ENCODE assay signal across 11 cellular contexts in the genomic region with DNA sequence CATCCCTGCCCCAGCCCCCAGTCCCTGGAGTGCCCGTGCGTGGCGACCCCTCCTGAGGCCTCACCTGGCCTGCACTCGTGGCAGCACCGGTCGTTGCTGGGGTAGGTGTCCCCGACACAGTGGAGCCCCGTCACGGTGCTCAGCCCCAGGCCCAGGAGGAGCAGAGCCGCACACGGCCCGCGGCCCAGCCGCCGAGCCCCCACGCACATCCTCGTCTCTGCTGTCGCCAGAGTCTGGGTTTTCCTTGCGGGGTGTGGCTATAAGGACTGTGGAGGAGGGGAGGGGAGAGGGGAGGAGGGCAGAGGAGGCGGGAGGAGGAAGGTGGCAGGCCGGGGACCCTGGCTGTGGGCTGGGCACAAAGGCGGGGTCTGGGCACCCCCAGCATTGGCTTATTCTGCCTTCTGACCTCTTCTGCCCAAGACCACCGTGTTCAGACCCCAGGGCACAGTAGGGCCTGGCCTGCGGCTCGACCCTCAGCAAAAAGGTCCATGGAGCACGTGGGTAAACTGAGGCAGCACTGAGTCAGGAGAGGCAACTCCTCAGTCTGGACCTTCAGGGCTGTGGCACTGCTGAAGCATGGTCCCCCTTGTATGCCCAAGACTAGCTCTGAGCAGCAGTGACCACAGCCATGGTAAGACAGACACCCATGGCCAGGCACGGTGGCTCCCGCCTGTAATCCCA. TPM values are rescaled to one million over a fixed set of nuclear protein-coding genes. Genes with fewer than 3 reads are reported as not detected.
DNase-seq lines count a peak whose midpoint lies in the region; ATAC-seq lines count a peak whose summit lies in the region.
"Had no signal": no experiment of that assay in that cellular context is flagged by ENCODE, and none has a peak within 500 bp of the region (broad histone marks: within the 10 kb centered on the region; RNA-seq: fewer than 3 reads in every experiment).

A gene (minus strand): TSS at position 235 of the 681 bp plus-strand sequence. CDS start 26 bp downstream, at position 209.

- no peaks in the 10 kb centered on the region for H3K4me1 ChIP-seq in right cardiac atrium (ENCODE audit: control insufficient read depth, insufficient read depth, low read length)

- H3K27me3 ChIP-seq in right cardiac atrium (ENCODE audit: control insufficient read depth, insufficient read depth): no peaks in the 10 kb centered on the region

- no peak for ATAC-seq in activated CD8-positive, alpha-beta T cell treated with anti-CD3 and anti-CD28 coated beads, Interleukin-2, amount 10 ng/mL, durations not matched to agents 7 days and 5 days
- ATAC-seq in right cardiac atrium: peak in 1 of 2 donors; percentile 1
- ATAC-seq in stimulated activated naive CD8-positive, alpha-beta T cell treated with anti-CD3 and anti-CD28 coated beads, Interleukin-15, amount 100 ng/mL, for 72 hours: peak; percentile 25
- no peak for ATAC-seq in GM19463 (IDR thresholded peaks at IDR 0.05; ENCODE audit: unreplicated experiment)
- ATAC-seq in GM21529 (IDR thresholded peaks at IDR 0.05; ENCODE audit: unreplicated experiment): no peak
- no peak for ATAC-seq in HG03460 (IDR thresholded peaks at IDR 0.05; ENCODE audit: unreplicated experiment)

- CTCF ChIA-PET in activated CD8-positive, alpha-beta T cell treated with anti-CD3 and anti-CD28 coated beads, Interleukin-2, amount 10 ng/mL, durations not matched to agents 7 days and 5 days (lab: Charles Lee): interaction anchor here (1.2 to 2.1 kb wide), 2 partner anchors 92 kb away, joined by 5 to 9 read pairs; no protein-coding TSS in a partner anchor

- POLR2A ChIA-PET in activated CD8-positive, alpha-beta T cell treated with anti-CD3 and anti-CD28 coated beads, Interleukin-2, amount 10 ng/mL, durations not matched to agents 7 days and 5 days (lab: Charles Lee): no interaction called here

- no peak within 1 kb of the TSS for H3K27ac Mint-ChIP-seq in activated CD8-positive, alpha-beta T cell treated with anti-CD3 and anti-CD28 coated beads, Interleukin-2, amount 10 ng/mL, durations not matched to agents 7 days and 5 days
- peak within 1 kb of the TSS; percentile 63 to 74 for H3K27ac Mint-ChIP-seq in stimulated activated naive CD8-positive, alpha-beta T cell treated with anti-CD3 and anti-CD28 coated beads, Interleukin-15, amount 100 ng/mL, for 72 hours

- H3K4me1 Mint-ChIP-seq in activated CD8-positive, alpha-beta T cell treated with anti-CD3 and anti-CD28 coated beads, Interleukin-2, amount 10 ng/mL, durations not matched to agents 7 days and 5 days (ENCODE audit: low read depth): peaks cover 41% of the 10 kb centered on the region
- peaks cover 82% of the 10 kb centered on the region for H3K4me1 Mint-ChIP-seq in stimulated activated naive CD8-positive, alpha-beta T cell treated with anti-CD3 and anti-CD28 coated beads, Interleukin-15, amount 100 ng/mL, for 72 hours

- H3K4me3 ChIP-seq in right cardiac atrium (ENCODE audit: low read length): no peak within 1 kb of the TSS

- H3K27ac ChIP-seq in right cardiac atrium (ENCODE audit: low read length): no peak within 1 kb of the TSS

- intact Hi-C loops in right cardiac atrium (cut with DNase I): no loop called here

- peak; percentile 54 to 56 for DNase-seq in activated CD4-positive, alpha-beta T cell treated with anti-CD3 and anti-CD28 coated beads for 24 hours (ENCODE audit: low read depth in 2 of 2)
- no peak for DNase-seq in activated CD4-positive, alpha-beta T cell treated with anti-CD3 and anti-CD28 coated beads, Interleukin-2, amount 50 U/mL, for 1 hour
- DNase-seq in activated CD8-positive, alpha-beta T cell treated with anti-CD3 and anti-CD28 coated beads, Interleukin-2, amount 10 ng/mL, durations not matched to agents 7 days and 5 days: no peak
- DNase-seq in right cardiac atrium: peak; percentile 14 to 46 (median 43)
- DNase-seq in stimulated activated naive CD8-positive, alpha-beta T cell treated with anti-CD3 and anti-CD28 coated beads, Interleukin-15, amount 100 ng/mL, for 72 hours: no peak
- DNase-seq: NCI-H524 had no signal

- no peaks in the 10 kb centered on the region for H3K27me3 Mint-ChIP-seq in activated CD8-positive, alpha-beta T cell treated with anti-CD3 and anti-CD28 coated beads, Interleukin-2, amount 10 ng/mL, durations not matched to agents 7 days and 5 days (ENCODE audit: low read depth)
- no peaks in the 10 kb centered on the region for H3K27me3 Mint-ChIP-seq in stimulated activated naive CD8-positive, alpha-beta T cell treated with anti-CD3 and anti-CD28 coated beads, Interleukin-15, amount 100 ng/mL, for 72 hours

- WGBS in right cardiac atrium: 47% methylated on average over 28 of the region's 28 CpGs

- H3K36me3 Mint-ChIP-seq in activated CD8-positive, alpha-beta T cell treated with anti-CD3 and anti-CD28 coated beads, Interleukin-2, amount 10 ng/mL, durations not matched to agents 7 days and 5 days (ENCODE audit: low read depth): peaks cover 17% of the 10 kb centered on the region

- peak within 1 kb of the TSS; percentile 22 for H3K4me3 Mint-ChIP-seq in activated CD8-positive, alpha-beta T cell treated with anti-CD3 and anti-CD28 coated beads, Interleukin-2, amount 10 ng/mL, durations not matched to agents 7 days and 5 days
- peak within 1 kb of the TSS; percentile 79 to 88 for H3K4me3 Mint-ChIP-seq in stimulated activated naive CD8-positive, alpha-beta T cell treated with anti-CD3 and anti-CD28 coated beads, Interleukin-15, amount 100 ng/mL, for 72 hours

- no peaks in the 10 kb centered on the region for H3K9me3 ChIP-seq in right cardiac atrium (ENCODE audit: control insufficient read depth, low read length)

- no peaks in the 10 kb centered on the region for H3K9me3 Mint-ChIP-seq in activated CD8-positive, alpha-beta T cell treated with anti-CD3 and anti-CD28 coated beads, Interleukin-2, amount 10 ng/mL, durations not matched to agents 7 days and 5 days (ENCODE audit: insufficient read depth)
- H3K9me3 Mint-ChIP-seq in stimulated activated naive CD8-positive, alpha-beta T cell treated with anti-CD3 and anti-CD28 coated beads, Interleukin-15, amount 100 ng/mL, for 72 hours: no peaks in the 10 kb centered on the region

RNA-seq across cellular contexts. Expression of the gene that starts here (rescaled TPM):
- 1 to 10 TPM; 1.6 to 2.9 TPM for total RNA-seq in activated CD8-positive, alpha-beta T cell treated with anti-CD3 and anti-CD28 coated beads, Interleukin-2, amount 10 ng/mL, durations not matched to agents 7 days and 5 days
- 1 to 10 TPM; 1.0 to 2.0 (median 1.2) TPM for total RNA-seq in right cardiac atrium
- 2.3 TPM for polyA plus RNA-seq in right cardiac atrium
- total RNA-seq: A172, myocyte had no signal

Comparison
In these comparisons a context has a peak if more than half of its experiments do, and no peak if none do; other contexts are left out.
1. DNase-seq: peak in activated CD4-positive, alpha-beta T cell treated with anti-CD3 and anti-CD28 coated beads for 24 hours (2 of 2) and right cardiac atrium (3 of 3); none in activated CD4-positive, alpha-beta T cell treated with anti-CD3 and anti-CD28 coated beads, Interleukin-2, amount 50 U/mL, for 1 hour (single experiment), activated CD8-positive, alpha-beta T cell treated with anti-CD3 and anti-CD28 coated beads, Interleukin-2, amount 10 ng/mL, durations not matched to agents 7 days and 5 days (single experiment) and stimulated activated naive CD8-positive, alpha-beta T cell treated with anti-CD3 and anti-CD28 coated beads, Interleukin-15, amount 100 ng/mL, for 72 hours (0 of 2).